In genomic region chr19:38273499-38273898, GRCh38 we compare ENCODE assay signal across 24 cellular contexts. TPM values are rescaled to one million over a fixed set of nuclear protein-coding genes. Genes with fewer than 3 reads are reported as not detected.
DNase-seq lines count a peak whose midpoint lies in the region; ATAC-seq and TF ChIP-seq lines count a peak whose summit lies in the region.
"Had no signal": no experiment of that assay in that cellular context is flagged by ENCODE, and none has a peak within 500 bp of the region (broad histone marks: within the 10 kb centered on the region; RNA-seq: fewer than 3 reads in every experiment).

No MANE protein-coding gene starts in this region.

- H3K4me1 ChIP-seq in HUES48 (ENCODE audit: control insufficient read depth, insufficient read depth, low read length) (no peaks in the 10 kb centered on the region), ascending aorta (peaks cover 22 to 70% of the 10 kb centered on the region in 2 donors), transverse colon (peaks cover 37 to 87% (median 63%) of the 10 kb centered on the region in 4 donors)

- H3K36me3 ChIP-seq in HUES48 (ENCODE audit: control insufficient read depth, insufficient read depth, low read length), result no peaks in the 10 kb centered on the region; the same call in 1 of the 2 replicates
- no peaks in the 10 kb centered on the region for H3K36me3 ChIP-seq in ascending aorta
- no peaks in the 10 kb centered on the region for H3K36me3 ChIP-seq in transverse colon
- H3K36me3 ChIP-seq: heart right ventricle, MG63, tibial nerve had no signal

- H3K36me3 Mint-ChIP-seq in effector memory CD8-positive, alpha-beta T cell (ENCODE audit: insufficient read depth), result no peaks in the 10 kb centered on the region

- H3K27ac Mint-ChIP-seq in effector memory CD8-positive, alpha-beta T cell, result no peak overlapping the region
- H3K27ac Mint-ChIP-seq: B cell had no signal

- no peaks in the 10 kb centered on the region for H3K4me1 Mint-ChIP-seq in effector memory CD8-positive, alpha-beta T cell (ENCODE audit: low read depth in 2 of 2)

- WGBS in transverse colon (ENCODE audit: low coverage in 1 of 2), 2 donors, result 45 to 73% methylated on average over 2 of the region's 2 CpGs

- TF ChIP-seq CTCF in ascending aorta (IDR thresholded peaks at IDR 0.05) (no peak), transverse colon (IDR thresholded peaks at IDR 0.05) (no peak)

- in situ Hi-C loops in transverse colon (cut with MboI; ENCODE audit: low pct_ligation_motif_present in 1 of 4, low pct_unique_long_range_greater_than_20kb in 1 of 4, low sequenced_read_pairs in 3 of 4), result no loop called here

- intact Hi-C loops in ascending aorta (cut with DNase I) (no loop called here), transverse colon (cut with DNase I; ENCODE audit: low total_unique reads) (no loop called here)

- no peaks in the 10 kb centered on the region for H3K9me3 Mint-ChIP-seq in effector memory CD8-positive, alpha-beta T cell
- H3K9me3 Mint-ChIP-seq: naive thymus-derived CD4-positive, alpha-beta T cell had no signal

- H3K9ac ChIP-seq in HUES48 (ENCODE audit: low read depth, low read length), result no peak overlapping the region

- H3K27me3 Mint-ChIP-seq in effector memory CD8-positive, alpha-beta T cell, result peaks cover 0 to 6% of the 10 kb centered on the region in 2 donors
- H3K27me3 Mint-ChIP-seq: B cell; naive thymus-derived CD4-positive, alpha-beta T cell had no signal

- H3K27ac ChIP-seq in HUES48 (ENCODE audit: low read depth, low read length), result peak overlapping the region; percentile 24
- H3K27ac ChIP-seq in ascending aorta, result peak overlapping the region; percentile 85 to 89
- peak overlapping the region; percentile 73 to 82 (median 80) for H3K27ac ChIP-seq in transverse colon

- DNase-seq in ascending aorta (ENCODE audit: low spot score in 2 of 2) (no peak), mucosa of gallbladder (ENCODE audit: low spot score) (peak; percentile 88), transverse colon (peak; percentile 80), T-helper 9 cell (no peak)
- no peak for DNase-seq in effector memory CD8-positive, alpha-beta T cell
- DNase-seq: activated CD4-positive, alpha-beta T cell treated with anti-CD3 and anti-CD28 coated beads, Interleukin-2, amount 50 U/mL, for 1 hour; activated CD8-positive, alpha-beta memory T cell treated with anti-CD3 and anti-CD28 coated beads, Interleukin-2, amount 50 U/mL, for 4 hours; activated effector memory CD4-positive, alpha-beta T cell treated with anti-CD3 and anti-CD28 coated beads, Interleukin-2, amount 50 U/mL, for 16 hours; dermis blood vessel endothelial cell; heart right ventricle; IMR-90; MG63; naive thymus-derived CD4-positive, alpha-beta T cell; NCI-H146; NCI-H2171; NCI-H82; OCI-M1; stimulated activated CD4-positive, alpha-beta T cell treated with anti-CD3 and anti-CD28 coated beads, Interleukin-1b, Interleukin-23, amount 100 ng/mL, for 48 hours; stimulated activated naive CD4-positive, alpha-beta T cell treated with Interleukin-2 at 50 U/mL for 16 hours had no signal

- H3K9me3 ChIP-seq in HUES48 (ENCODE audit: control insufficient read depth, insufficient read depth, low read length) (no peaks in the 10 kb centered on the region), ascending aorta (no peaks in the 10 kb centered on the region), transverse colon (no peaks in the 10 kb centered on the region)
- H3K9me3 ChIP-seq: heart right ventricle, MG63, tibial nerve had no signal

- no peak for TF ChIP-seq POLR2A in transverse colon (IDR thresholded peaks at IDR 0.05)

- H3K27me3 ChIP-seq in HUES48 (ENCODE audit: control insufficient read depth, insufficient read depth, low read length) (no peaks in the 10 kb centered on the region), ascending aorta (no peaks in the 10 kb centered on the region), transverse colon (no peaks in the 10 kb centered on the region)
- H3K27me3 ChIP-seq: heart right ventricle, MG63, tibial nerve had no signal

- H3K4me3 ChIP-seq in HUES48 (ENCODE audit: low read depth, low read length) (no peak overlapping the region), ascending aorta (no peak overlapping the region), transverse colon (no peak overlapping the region)
- H3K4me3 ChIP-seq: heart right ventricle, MG63, tibial nerve had no signal

- no peak overlapping the region for H3K4me3 Mint-ChIP-seq in effector memory CD8-positive, alpha-beta T cell
- H3K4me3 Mint-ChIP-seq: B cell; naive thymus-derived CD4-positive, alpha-beta T cell had no signal

- ATAC-seq in effector memory CD8-positive, alpha-beta T cell (replicated peaks), result no peak
- no peak for ATAC-seq in GM21423 (IDR thresholded peaks at IDR 0.05; ENCODE audit: unreplicated experiment)
- ATAC-seq: heart right ventricle; naive thymus-derived CD4-positive, alpha-beta T cell had no signal

- no peak for TF ChIP-seq EP300 in transverse colon (IDR thresholded peaks at IDR 0.05; ENCODE audit: low read depth)

RNA-seq across cellular contexts. Expression of gene SPINT2, which starts 9.1 kb away (rescaled TPM):
- total RNA-seq in ascending aorta, result 193 TPM
- 567 TPM for total RNA-seq in mucosa of gallbladder
- 1,000 to 10,000 TPM in 2 of 4 donors, 100 to 1,000 TPM in 2; 396 to 1,376 (median 946) TPM for total RNA-seq in transverse colon

RNA-seq across cellular contexts. Expression of gene PPP1R14A, which starts 17.3 kb away (rescaled TPM):
- 1,072 TPM for total RNA-seq in ascending aorta
- 180 TPM for total RNA-seq in mucosa of gallbladder
- 100 to 1,000 TPM in 2 of 4 donors, 10 to 100 TPM in 2; 41.5 to 116 (median 80.0) TPM for total RNA-seq in transverse colon
- total RNA-seq: IMR-90 had no signal

RNA-seq across cellular contexts. Expression of gene C19orf33, which starts 30.6 kb away (rescaled TPM):
- not detected for total RNA-seq in ascending aorta
- 77.7 TPM for total RNA-seq in mucosa of gallbladder
- 1,000 to 10,000 TPM in 1 of 4 donors, 100 to 1,000 TPM in 2, 10 to 100 TPM in 1; 76.0 to 1,160 (median 338) TPM for total RNA-seq in transverse colon
- total RNA-seq: IMR-90, osteocyte had no signal

RNA-seq across cellular contexts. Expression of gene YIF1B, which starts 42.2 kb away (rescaled TPM):
- total RNA-seq in ascending aorta (24.7 TPM), mucosa of gallbladder (31.6 TPM), transverse colon (10 to 100 TPM; 15.0 to 24.5 (median 18.4) TPM)

RNA-seq across cellular contexts. Expression of gene KCNK6, which starts 46.1 kb away (rescaled TPM):
- 22.8 TPM for total RNA-seq in ascending aorta
- 21.5 TPM for total RNA-seq in mucosa of gallbladder
- 10 to 100 TPM; 14.9 to 44.5 (median 17.6) TPM for total RNA-seq in transverse colon

Comparison
In these comparisons a context has a peak if more than half of its experiments do, and no peak if none do; other contexts are left out.
1. H3K27ac ChIP-seq: peak in every context shown above with its lines; median percentile 87 in ascending aorta; 80 in transverse colon; 24 in HUES48.
2. DNase-seq: peak in mucosa of gallbladder (single experiment) and transverse colon (single experiment); none in ascending aorta (0 of 2), T-helper 9 cell (single experiment) and effector memory CD8-positive, alpha-beta T cell (0 of 3).
3. RNA of gene C19orf33, which starts 30.6 kb away (total RNA-seq): 76.0 to 1,160 TPM in transverse colon and 77.7 TPM in mucosa of gallbladder (single experiment); not detected in ascending aorta (single experiment); every median in the first group is over 10 times any median in the second.